In the genomic region with DNA sequence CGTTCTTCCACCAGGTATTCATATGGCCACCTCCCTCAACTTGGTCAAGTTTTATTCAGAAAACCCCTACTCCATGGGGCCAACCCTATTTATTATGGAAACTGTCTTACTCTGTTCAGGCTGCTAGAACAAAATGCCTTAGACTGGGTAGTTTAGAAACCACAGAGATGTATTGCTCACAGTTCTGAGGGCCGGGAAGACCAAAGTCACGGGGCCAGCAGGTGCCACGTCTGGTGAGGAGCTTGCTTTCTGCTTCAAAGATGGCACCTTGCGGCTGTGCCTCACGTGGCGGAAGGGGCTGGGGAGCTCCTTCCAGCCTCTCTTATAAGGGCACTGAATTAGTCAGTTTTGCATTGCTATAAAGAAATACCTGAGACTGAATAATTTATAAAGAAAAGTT, we compare ENCODE assay signal across 22 cellular contexts.
DNase-seq lines count a peak whose midpoint lies in the region; ATAC-seq and TF ChIP-seq lines count a peak whose summit lies in the region.
"Had no signal": no experiment of that assay in that cellular context is flagged by ENCODE, and none has a peak within 500 bp of the region (broad histone marks: within the 10 kb centered on the region; RNA-seq: fewer than 3 reads in every experiment).

No MANE protein-coding gene starts in this region.

- H3K9me3 ChIP-seq in thoracic aorta (no peaks in the 10 kb centered on the region), endodermal cell (ENCODE audit: control insufficient read depth, low read length) (no peaks in the 10 kb centered on the region), breast epithelium (no peaks in the 10 kb centered on the region)
- H3K9me3 ChIP-seq: BE2C, HAP-1 had no signal

- WGBS in endodermal cell (ENCODE audit: insufficient coverage in 1 of 2, insufficient read length in 1 of 2), 2 experiments = 93% methylated on average over 5 to 7 of the region's 7 CpGs

- H3K27ac Mint-ChIP-seq in activated CD4-positive, alpha-beta T cell treated with anti-CD3 and anti-CD28 coated beads for 36 hours = no peak overlapping the region
- H3K27ac Mint-ChIP-seq in natural killer cell treated with Interleukin-12 subunit alpha and Interleukin-12 subunit beta and Interleukin-15 and Interleukin-18, amount 100 ng/mL, for 72 hours = no peak overlapping the region
- H3K27ac Mint-ChIP-seq in natural killer cell = no peak overlapping the region
- H3K27ac Mint-ChIP-seq in endodermal cell = no peak overlapping the region
- H3K27ac Mint-ChIP-seq: CD4-positive, alpha-beta T cell had no signal

- H3K27ac ChIP-seq in thoracic aorta (peak overlapping the region; percentile 84 to 90), endodermal cell (ENCODE audit: low read depth, low read length) (no peak overlapping the region), breast epithelium (no peak overlapping the region)
- H3K27ac ChIP-seq: 22Rv1 had no signal

- no peaks in the 10 kb centered on the region for H3K36me3 Mint-ChIP-seq in activated CD4-positive, alpha-beta T cell treated with anti-CD3 and anti-CD28 coated beads for 36 hours (ENCODE audit: low read depth)
- no peaks in the 10 kb centered on the region for H3K36me3 Mint-ChIP-seq in natural killer cell treated with Interleukin-12 subunit alpha and Interleukin-12 subunit beta and Interleukin-15 and Interleukin-18, amount 100 ng/mL, for 72 hours
- H3K36me3 Mint-ChIP-seq in natural killer cell = no peaks in the 10 kb centered on the region
- no peaks in the 10 kb centered on the region for H3K36me3 Mint-ChIP-seq in endodermal cell (ENCODE audit: low read depth)

- CTCF ChIA-PET in activated CD4-positive, alpha-beta T cell treated with anti-CD3 and anti-CD28 coated beads for 36 hours (lab: Charles Lee) = no interaction called here

- no peak for TF ChIP-seq POLR2A in breast epithelium (IDR thresholded peaks at IDR 0.05)

- TF ChIP-seq CTCF in natural killer cell (IDR thresholded peaks at IDR 0.05) (no peak), thoracic aorta (IDR thresholded peaks at IDR 0.05) (no peak), endodermal cell (conservative IDR thresholded peaks at IDR 0.05) (no peak), breast epithelium (IDR thresholded peaks at IDR 0.05) (no peak)

- POLR2A ChIA-PET in activated CD4-positive, alpha-beta T cell treated with anti-CD3 and anti-CD28 coated beads for 36 hours (lab: Charles Lee) = no interaction called here

- intact Hi-C loops in activated CD4-positive, alpha-beta T cell treated with anti-CD3 and anti-CD28 coated beads for 36 hours (cut with DNase I, micrococcal nuclease) = no loop called here
- intact Hi-C loops in natural killer cell (cut with micrococcal nuclease) (no loop called here), breast epithelium (cut with DNase I; ENCODE audit: low total_unique reads) (no loop called here)

- no peaks in the 10 kb centered on the region for H3K4me1 Mint-ChIP-seq in activated CD4-positive, alpha-beta T cell treated with anti-CD3 and anti-CD28 coated beads for 36 hours
- no peaks in the 10 kb centered on the region for H3K4me1 Mint-ChIP-seq in natural killer cell treated with Interleukin-12 subunit alpha and Interleukin-12 subunit beta and Interleukin-15 and Interleukin-18, amount 100 ng/mL, for 72 hours (ENCODE audit: low read depth in 2 of 2)
- H3K4me1 Mint-ChIP-seq in natural killer cell (no peaks in the 10 kb centered on the region), endodermal cell (peaks cover 14% of the 10 kb centered on the region)

- H3K27me3 ChIP-seq in thoracic aorta (replicated peaks; ENCODE audit: insufficient read depth) = no peaks in the 10 kb centered on the region
- H3K27me3 ChIP-seq in endodermal cell (ENCODE audit: control insufficient read depth, insufficient read depth, low read length, poor library complexity, severe bottlenecking) = no peaks in the 10 kb centered on the region
- H3K27me3 ChIP-seq in breast epithelium = no peaks in the 10 kb centered on the region
- H3K27me3 ChIP-seq: BE2C had no signal

- H3K9ac ChIP-seq in endodermal cell (ENCODE audit: extremely low read depth, low read length, poor library complexity, severe bottlenecking) = no peak overlapping the region

- H3K36me3 ChIP-seq in thoracic aorta (no peaks in the 10 kb centered on the region), endodermal cell (ENCODE audit: control insufficient read depth, insufficient read depth, low read length) (no peaks in the 10 kb centered on the region), breast epithelium (no peaks in the 10 kb centered on the region)
- H3K36me3 ChIP-seq: BE2C, HAP-1 had no signal

- peaks cover 0 to 16% of the 10 kb centered on the region in 2 donors for H3K4me1 ChIP-seq in thoracic aorta (ENCODE audit: control insufficient read depth in 1 of 2, low read depth in 2 of 2)
- H3K4me1 ChIP-seq in endodermal cell (ENCODE audit: control insufficient read depth, insufficient read depth, low read length) = peaks cover 2% of the 10 kb centered on the region
- H3K4me1 ChIP-seq in breast epithelium = no peaks in the 10 kb centered on the region
- H3K4me1 ChIP-seq: BE2C, HAP-1 had no signal

- no peaks in the 10 kb centered on the region for H3K9me3 Mint-ChIP-seq in activated CD4-positive, alpha-beta T cell treated with anti-CD3 and anti-CD28 coated beads for 36 hours (ENCODE audit: low read depth)
- no peaks in the 10 kb centered on the region for H3K9me3 Mint-ChIP-seq in natural killer cell treated with Interleukin-12 subunit alpha and Interleukin-12 subunit beta and Interleukin-15 and Interleukin-18, amount 100 ng/mL, for 72 hours
- no peaks in the 10 kb centered on the region for H3K9me3 Mint-ChIP-seq in natural killer cell
- H3K9me3 Mint-ChIP-seq in endodermal cell = peaks cover 21% of the 10 kb centered on the region
- H3K9me3 Mint-ChIP-seq: CD4-positive, alpha-beta T cell had no signal

- H3K4me3 ChIP-seq in thoracic aorta = no peak overlapping the region
- no peak overlapping the region for H3K4me3 ChIP-seq in endodermal cell (ENCODE audit: low read length)
- H3K4me3 ChIP-seq in breast epithelium = no peak overlapping the region
- H3K4me3 ChIP-seq: GM12878, HAP-1 had no signal

- peaks cover 5% of the 10 kb centered on the region for H3K27me3 Mint-ChIP-seq in activated CD4-positive, alpha-beta T cell treated with anti-CD3 and anti-CD28 coated beads for 36 hours
- peaks cover 13 to 22% of the 10 kb centered on the region in 2 donors for H3K27me3 Mint-ChIP-seq in natural killer cell treated with Interleukin-12 subunit alpha and Interleukin-12 subunit beta and Interleukin-15 and Interleukin-18, amount 100 ng/mL, for 72 hours
- H3K27me3 Mint-ChIP-seq in natural killer cell (ENCODE audit: low read depth in 2 of 2) (peaks cover 13 to 22% of the 10 kb centered on the region in 2 donors), endodermal cell (ENCODE audit: insufficient read depth) (peaks cover 2% of the 10 kb centered on the region)

- DNase-seq in activated CD4-positive, alpha-beta T cell treated with anti-CD3 and anti-CD28 coated beads for 36 hours = peak; percentile 44
- no peak for DNase-seq in activated CD4-positive, alpha-beta T cell treated with anti-CD3 and anti-CD28 coated beads, Interleukin-2, amount 50 U/mL, for 48 hours
- peak; percentile 12 for DNase-seq in natural killer cell treated with Interleukin-12 subunit alpha and Interleukin-12 subunit beta and Interleukin-15 and Interleukin-18, amount 100 ng/mL, for 72 hours (ENCODE audit: low spot score)
- DNase-seq in natural killer cell = no peak
- DNase-seq in islet precursor cell = peak; percentile 43
- DNase-seq in thoracic aorta (ENCODE audit: low spot score) = no peak
- DNase-seq in endodermal cell = no peak
- DNase-seq in breast epithelium (ENCODE audit: low spot score in 2 of 2) = no peak
- DNase-seq: BE2C; CD4-positive, alpha-beta T cell; DMS79 treated with DMSO at 0.1 percent for 48 hours; GDM1; IMR-90; Kasumi-1; NCI-H1105; NCI-H1694 treated with DMSO at 0.1 percent for 48 hours; NCI-H226; NCI-H526 treated with DMSO at 0.1 percent for 48 hours; NK-92 treated with Interleukin-12 subunit alpha and Interleukin-12 subunit beta, amount 100 ng/mL, for 24 hours had no signal

- no peak overlapping the region for H3K4me3 Mint-ChIP-seq in activated CD4-positive, alpha-beta T cell treated with anti-CD3 and anti-CD28 coated beads for 36 hours
- H3K4me3 Mint-ChIP-seq in natural killer cell treated with Interleukin-12 subunit alpha and Interleukin-12 subunit beta and Interleukin-15 and Interleukin-18, amount 100 ng/mL, for 72 hours = no peak overlapping the region
- H3K4me3 Mint-ChIP-seq in natural killer cell (no peak overlapping the region), endodermal cell (no peak overlapping the region)
- H3K4me3 Mint-ChIP-seq: CD4-positive, alpha-beta T cell had no signal

- ATAC-seq in activated CD4-positive, alpha-beta T cell treated with anti-CD3 and anti-CD28 coated beads for 36 hours = peak; percentile 78
- no peak for ATAC-seq in natural killer cell treated with Interleukin-12 subunit alpha and Interleukin-12 subunit beta and Interleukin-15 and Interleukin-18, amount 100 ng/mL, for 72 hours
- ATAC-seq in natural killer cell (no peak), thoracic aorta (ENCODE audit: insufficient number of reproducible peaks, low FRiP score, low read depth) (no peak)
- ATAC-seq: GM12878 had no signal

Comparison
In these comparisons a context has a peak if more than half of its experiments do, and no peak if none do; other contexts are left out.
1. DNase-seq: peak in activated CD4-positive, alpha-beta T cell treated with anti-CD3 and anti-CD28 coated beads for 36 hours (single experiment), natural killer cell treated with Interleukin-12 subunit alpha and Interleukin-12 subunit beta and Interleukin-15 and Interleukin-18, amount 100 ng/mL, for 72 hours (single experiment) and islet precursor cell (single experiment); none in activated CD4-positive, alpha-beta T cell treated with anti-CD3 and anti-CD28 coated beads, Interleukin-2, amount 50 U/mL, for 48 hours (0 of 2), natural killer cell (single experiment), thoracic aorta (single experiment), endodermal cell (single experiment) and breast epithelium (0 of 2).
2. H3K27ac ChIP-seq: peak in thoracic aorta (2 of 2); none in endodermal cell (single experiment) and breast epithelium (0 of 2).